In the genomic region with DNA sequence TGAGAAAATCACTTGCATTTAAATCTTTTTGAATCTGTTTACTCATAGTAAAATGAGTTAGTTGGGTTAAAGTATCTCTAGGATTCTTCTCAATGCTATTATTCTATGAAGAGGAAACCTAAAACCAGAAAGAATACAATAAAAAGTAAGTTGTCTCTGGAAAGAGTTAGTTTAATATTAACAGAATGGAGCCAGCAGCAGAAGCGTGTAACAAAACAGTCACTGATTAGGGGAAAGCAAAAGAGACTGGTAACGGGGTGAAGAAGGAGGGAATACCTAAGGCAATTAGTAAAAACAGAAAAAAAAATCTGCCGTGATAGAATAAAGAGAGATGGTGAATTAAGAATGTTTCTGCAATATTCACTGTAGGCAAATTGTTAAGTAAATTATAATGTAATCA, we compare ENCODE assay signal across 23 cellular contexts.
DNase-seq lines count a peak whose midpoint lies in the region; ATAC-seq, FAIRE-seq and TF ChIP-seq lines count a peak whose summit lies in the region.
"Had no signal": no experiment of that assay in that cellular context is flagged by ENCODE, and none has a peak within 500 bp of the region (broad histone marks: within the 10 kb centered on the region; RNA-seq: fewer than 3 reads in every experiment).

No MANE protein-coding gene starts in this region.

- peak; percentile 48 for DNase-seq in ACHN
- no peak for DNase-seq in RCC 7860 (ENCODE audit: low spot score)
- DNase-seq in kidney epithelial cell (ENCODE audit: low read depth) = no peak
- no peak for DNase-seq in progenitor cell of endocrine pancreas (ENCODE audit: low spot score, unreplicated experiment)
- DNase-seq in NOMO-1 treated with DMSO at 0.1 percent for 48 hours (lab: John Stamatoyannopoulos, UW; ENCODE audit: unreplicated experiment) = no peak
- DNase-seq: CD4-positive, alpha-beta T cell; COR-L47; DMS153; MV-4-11; NCI-H1105 treated with DMSO at 0.1 percent for 48 hours; NCI-H2029 treated with DMSO at 0.1 percent for 48 hours; NCI-H2171; NCI-H524 treated with DMSO at 0.1 percent for 48 hours; NCI-H82; Peyer's patch had no signal

- peaks cover 44% of the 10 kb centered on the region for H3K4me1 Mint-ChIP-seq in progenitor cell of endocrine pancreas (ENCODE audit: low read depth)
- H3K4me1 Mint-ChIP-seq: IgD-negative memory B cell had no signal

- H3K4me3 Mint-ChIP-seq in progenitor cell of endocrine pancreas (ENCODE audit: low read depth) = peak overlapping the region; percentile 1
- H3K4me3 Mint-ChIP-seq: CD4-positive, alpha-beta T cell; IgD-negative memory B cell had no signal

- ATAC-seq in GM21576 (IDR thresholded peaks at IDR 0.05; ENCODE audit: unreplicated experiment) (no peak), HG03521 (IDR thresholded peaks at IDR 0.05; ENCODE audit: unreplicated experiment) (no peak)
- ATAC-seq: HCT116 had no signal

- FAIRE-seq in RCC 7860 (lab: Jason Lieb, UNC) = peak; percentile 45
- FAIRE-seq: A204.1, GM12891, H1 had no signal

- peak overlapping the region; percentile 58 for H3K27ac Mint-ChIP-seq in progenitor cell of endocrine pancreas
- H3K27ac Mint-ChIP-seq: CD4-positive, alpha-beta T cell; IgD-negative memory B cell had no signal

- no peak for TF ChIP-seq CTCF in kidney epithelial cell (IDR thresholded peaks at IDR 0.05; ENCODE audit: insufficient read depth, low read length, poor library complexity, severe bottlenecking)
- TF ChIP-seq CTCF in progenitor cell of endocrine pancreas (IDR thresholded peaks at IDR 0.05; ENCODE audit: unreplicated experiment) = no peak

- peaks cover 24% of the 10 kb centered on the region for H3K36me3 Mint-ChIP-seq in progenitor cell of endocrine pancreas (ENCODE audit: insufficient read depth)

- H3K27me3 ChIP-seq in kidney epithelial cell (ENCODE audit: control insufficient read depth, insufficient read depth, low read length) = no peaks in the 10 kb centered on the region
- H3K27me3 ChIP-seq: Peyer's patch, SJSA1 had no signal

- H3K36me3 ChIP-seq in kidney epithelial cell (ENCODE audit: control insufficient read depth, insufficient read depth, low read length) = no peaks in the 10 kb centered on the region

- no peaks in the 10 kb centered on the region for H3K27me3 Mint-ChIP-seq in progenitor cell of endocrine pancreas
- H3K27me3 Mint-ChIP-seq: CD4-positive, alpha-beta T cell; IgD-negative memory B cell had no signal

- no peaks in the 10 kb centered on the region for H3K9me3 Mint-ChIP-seq in progenitor cell of endocrine pancreas (ENCODE audit: low read depth)
- H3K9me3 Mint-ChIP-seq: CD4-positive, alpha-beta T cell; IgD-negative memory B cell had no signal

- in situ Hi-C loops in ACHN (cut with HindIII; ENCODE audit: low pct_ligation_motif_present, low pct_unique_long_range_greater_than_20kb, low sequenced_read_pairs) = no loop called here

- peak overlapping the region; percentile 6 for H3K4me3 ChIP-seq in kidney epithelial cell (ENCODE audit: low read depth, low read length)
- H3K4me3 ChIP-seq: Peyer's patch, SJSA1 had no signal
